29 cellular contexts compared by ENCODE assay signal in genomic region chr12:96743606-96744005, GRCh38.
DNase-seq lines count a peak whose midpoint lies in the region; ATAC-seq, FAIRE-seq and TF ChIP-seq lines count a peak whose summit lies in the region.
"Had no signal": no experiment of that assay in that cellular context is flagged by ENCODE, and none has a peak within 500 bp of the region (broad histone marks: within the 10 kb centered on the region; RNA-seq: fewer than 3 reads in every experiment).

No MANE protein-coding gene starts in this region.

- no peak overlapping the region for H3K27ac ChIP-seq in upper lobe of right lung
- H3K27ac ChIP-seq: KMS-11, RWPE1, SK-N-MC, skin epidermis had no signal

- no peaks in the 10 kb centered on the region for H3K9me3 ChIP-seq in upper lobe of right lung
- H3K9me3 ChIP-seq: BE2C, mucosa of descending colon had no signal

- H3K4me3 ChIP-seq in AG10803 (ENCODE audit: low read length) (no peak overlapping the region), upper lobe of right lung (no peak overlapping the region)
- H3K4me3 ChIP-seq: mucosa of descending colon, SK-N-MC, skin epidermis had no signal

- TF ChIP-seq CTCF in AG10803 (conservative IDR thresholded peaks at IDR 0.05; ENCODE audit: low read length) (no peak), upper lobe of right lung (IDR thresholded peaks at IDR 0.05) (no peak)

- H3K36me3 ChIP-seq in upper lobe of right lung: no peaks in the 10 kb centered on the region
- H3K36me3 ChIP-seq: BE2C had no signal

- FAIRE-seq in urothelium cell line (lab: Jason Lieb, UNC): no peak
- FAIRE-seq: A204.1, H1, HTR-8/SVneo, islet of Langerhans had no signal

- no peaks in the 10 kb centered on the region for H3K27me3 ChIP-seq in upper lobe of right lung
- H3K27me3 ChIP-seq: BE2C had no signal

- ATAC-seq in GM19463 (IDR thresholded peaks at IDR 0.05; ENCODE audit: unreplicated experiment) (no peak), upper lobe of right lung (no peak)
- ATAC-seq: activated T-cell treated with anti-CD3 and anti-CD28 coated beads, Interleukin-2, amount 50 U/mL, for 72 hours; mucosa of descending colon had no signal

- peak; percentile 14 for DNase-seq in AG10803 (ENCODE audit: low read depth)
- DNase-seq in M059J (ENCODE audit: low read depth): peak; percentile 57
- peak; percentile 19 for DNase-seq in dedifferentiated amniotic fluid mesenchymal stem cell (ENCODE audit: extremely low spot score)
- DNase-seq in lung microvascular endothelial cell (ENCODE audit: low read depth in 2 of 2): peak; percentile 27 to 78
- DNase-seq in GOT3 (lab: John Stamatoyannopoulos, UW): no peak
- DNase-seq in upper lobe of right lung: no peak
- DNase-seq in urothelium cell line (ENCODE audit: low spot score): no peak
- DNase-seq: activated CD4-positive, alpha-beta T cell treated with anti-CD3 and anti-CD28 coated beads for 48 hours; activated naive CD4-positive, alpha-beta T cell treated with anti-CD3 and anti-CD28 coated beads, Interleukin-2, amount 10 ng/mL, durations not matched to agents 7 days and 5 days; activated T-cell treated with anti-CD3 and anti-CD28 coated beads, Interleukin-2, amount 50 U/mL, for 72 hours; BE2C; cerebellar nuclear complex; GF-D8; mucosa of descending colon; NCI-H1048; NCI-H1930; NCI-H82; posterior cingulate gyrus; T-helper 2 cell; trophoblast cell had no signal

- intact Hi-C loops in upper lobe of right lung (cut with DNase I): no loop called here

- H3K4me1 ChIP-seq in upper lobe of right lung: no peaks in the 10 kb centered on the region
- H3K4me1 ChIP-seq: BE2C had no signal

Comparison
In these comparisons a context has a peak if more than half of its experiments do, and no peak if none do; other contexts are left out.
1. DNase-seq: peak in AG10803 (single experiment), M059J (single experiment), dedifferentiated amniotic fluid mesenchymal stem cell (single experiment) and lung microvascular endothelial cell (2 of 2); none in GOT3 (single experiment), upper lobe of right lung (single experiment) and urothelium cell line (single experiment).